ENCODE assay signal across 8 cellular contexts in the genomic region with DNA sequence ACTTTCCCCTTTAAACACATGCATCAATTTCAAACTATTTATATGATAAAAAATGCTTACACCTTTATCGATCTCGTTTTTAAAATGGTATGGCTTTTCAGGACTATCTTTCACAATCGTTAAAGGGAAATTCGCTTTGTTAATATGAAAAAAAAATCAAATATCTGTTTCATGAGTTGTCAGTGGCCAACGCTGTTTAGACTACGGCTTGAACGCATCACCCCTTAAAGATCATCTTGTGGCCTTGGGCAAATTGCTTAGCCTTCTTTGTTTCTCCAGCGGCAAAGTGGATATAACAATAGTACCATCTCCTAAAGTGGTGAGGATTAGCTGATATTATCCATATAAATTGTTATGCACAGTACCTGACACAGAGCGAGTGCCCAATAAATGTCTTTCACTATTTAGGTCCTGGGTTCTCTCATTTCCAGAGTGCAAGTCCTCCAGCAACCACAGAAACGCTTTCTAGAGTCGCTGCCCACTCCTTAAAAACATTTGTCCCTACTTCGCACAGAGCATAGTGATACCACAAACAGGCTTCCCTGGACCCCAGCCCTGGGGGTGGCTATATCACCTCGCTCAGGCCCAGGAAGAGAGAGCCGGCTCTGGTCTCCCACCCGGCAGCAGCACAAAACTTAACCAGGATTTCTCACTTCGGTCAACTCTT. TPM values are rescaled to one million over a fixed set of nuclear protein-coding genes. Genes with fewer than 3 reads are reported as not detected.
DNase-seq lines count a peak whose midpoint lies in the region; ATAC-seq, FAIRE-seq and TF ChIP-seq lines count a peak whose summit lies in the region.

No MANE protein-coding gene starts in this region.

- WGBS in GM12878 (ENCODE audit: insufficient coverage, insufficient replicate concordance, low lambda C conversion rate, missing lambda C conversion rate) = 12% methylated on average over 16 of the region's 16 CpGs
- WGBS in right lobe of liver (ENCODE audit: insufficient coverage, low coverage, low lambda C conversion rate, missing lambda C conversion rate) = 40% methylated on average over 15 of the region's 16 CpGs

- POLR2A ChIA-PET in GM12878 (lab: Charles Lee) = interaction anchor here (2.6 kb wide), 1 partner anchor 17 kb away, joined by 8 read pairs; no protein-coding TSS in a partner anchor

- TF ChIP-seq EP300 in GM12878 (IDR thresholded peaks at IDR 0.05; ENCODE audit: borderline replicate concordance in 1 of 2, control insufficient read depth in 1 of 2, low read depth in 2 of 2, low read length in 2 of 2) = no peak

- H3K4me3 Mint-ChIP-seq in type B pancreatic cell = peak overlapping the region; percentile 96

- H3K27me3 ChIP-seq in GM12878 (replicated peaks in 1 of 2; ENCODE audit: control insufficient read depth in 2 of 2, insufficient read depth in 2 of 2, low read length in 1 of 2) (no peaks in the 10 kb centered on the region), right lobe of liver (no peaks in the 10 kb centered on the region)

- no peak for TF ChIP-seq RAD21 in GM12878 (IDR thresholded peaks at IDR 0.05; ENCODE audit: insufficient read depth, low read depth, low read length)

- H3K9ac ChIP-seq in GM12878 (ENCODE audit: control insufficient read depth, insufficient read depth, low read length) = peak overlapping the region; percentile 85

- TF ChIP-seq CTCF in GM12864 (IDR thresholded peaks at IDR 0.05; ENCODE audit: low read depth, low read length, missing control alignments) (no peak), GM12878 (IDR thresholded peaks at IDR 0.05 in 2 of 3, conservative IDR thresholded peaks at IDR 0.05 in 1 of 3; ENCODE audit: control insufficient read depth in 2 of 3, extremely low read depth in 1 of 3, insufficient read depth in 1 of 3, low read depth in 3 of 3, low read length in 3 of 3) (no peak), right lobe of liver (IDR thresholded peaks at IDR 0.05) (no peak), type B pancreatic cell (conservative IDR thresholded peaks at IDR 0.05) (no peak)

- no peak for FAIRE-seq in GM12878 (lab: Jason Lieb, UNC)
- FAIRE-seq in frontal cortex (lab: Jason Lieb, UNC) = no peak

- peaks cover 54% of the 10 kb centered on the region for H3K79me2 ChIP-seq in GM12878 (ENCODE audit: control insufficient read depth, insufficient read depth, low read length)

- peak overlapping the region; percentile 93 for H3K27ac Mint-ChIP-seq in type B pancreatic cell

- H3K4me3 ChIP-seq in GM12864 (ENCODE audit: low read depth, low read length) = peak overlapping the region; percentile 69
- H3K4me3 ChIP-seq in GM12878 = peak overlapping the region; percentile 93
- peak overlapping the region; percentile 45 to 54 (median 47) for H3K4me3 ChIP-seq in right lobe of liver

- H4K20me1 ChIP-seq in GM12878 (ENCODE audit: control insufficient read depth, insufficient read depth) = no peaks in the 10 kb centered on the region

- TF ChIP-seq POLR2A in GM12878 (IDR thresholded peaks at IDR 0.05; ENCODE audit: low read depth, low read length) = no peak
- no peak for TF ChIP-seq POLR2A in right lobe of liver (IDR thresholded peaks at IDR 0.05)

- H3K4me1 ChIP-seq in GM12878 (ENCODE audit: control insufficient read depth, insufficient read depth, low read length) (peaks cover 11% of the 10 kb centered on the region; the same call in 1 of the 2 replicates), right lobe of liver (peaks cover 0 to 18% (median 0%) of the 10 kb centered on the region in 4 donors)

- peak overlapping the region; percentile 88 for H3K4me2 ChIP-seq in GM12878 (ENCODE audit: control insufficient read depth, insufficient read depth)

- no peaks in the 10 kb centered on the region for H3K36me3 Mint-ChIP-seq in type B pancreatic cell

- H2AFZ ChIP-seq in GM12878 (ENCODE audit: control insufficient read depth, low read depth, low read length) = peak overlapping the region; percentile 41

- peaks cover 6% of the 10 kb centered on the region for H3K4me1 Mint-ChIP-seq in type B pancreatic cell (ENCODE audit: unreplicated experiment)

- DNase-seq in GM12864 (ENCODE audit: low read depth) (no peak), KBM-7 (peak; percentile 44), GM12878 (ENCODE audit: low read depth, low spot score) (no peak), right lobe of liver (no peak), type B pancreatic cell (ENCODE audit: extremely low spot score, unreplicated experiment) (no peak), T1000 (lab: John Stamatoyannopoulos, UW) (no peak), frontal cortex (ENCODE audit: low spot score in 2 of 2) (no peak)
- no peak for DNase-seq in stimulated activated CD4-positive, alpha-beta T cell treated with anti-CD3 and anti-CD28 coated beads, Interleukin-15, amount 100 ng/mL, for 24 hours

- RAD21 ChIA-PET in GM12878 (lab: Charles Lee; ENCODE audit: unreplicated experiment) = interaction anchor here (0.8 to 1.5 kb wide), 3 partner anchors 11 to 278 kb away, joined by 3 to 6 read pairs (median 3); no protein-coding TSS in a partner anchor

- no peaks in the 10 kb centered on the region for H3K9me3 Mint-ChIP-seq in type B pancreatic cell

- CTCF ChIA-PET in GM12878 (lab: Yijun Ruan, JAX) = no interaction called here

- BruUV-seq in GM12878 (replicated peaks; lab: Mats Ljungman, UMichigan) = TSS peak; percentile 69

- ATAC-seq in GM12878 (peak; percentile 6), right lobe of liver (no peak)

- H3K9me3 ChIP-seq in GM12878 (replicated peaks; ENCODE audit: control insufficient read depth, insufficient read depth, low read length) (no peaks in the 10 kb centered on the region), right lobe of liver (no peaks in the 10 kb centered on the region)

- peaks cover 47% of the 10 kb centered on the region for H3K27me3 Mint-ChIP-seq in type B pancreatic cell

- in situ Hi-C loops in KBM-7 (cut with MboI; ENCODE audit: low pct_unique_long_range_greater_than_20kb, low sequenced_read_pairs) = no loop called here
- in situ Hi-C loops in GM12878 (cut with MboI) = no loop called here

- H3K36me3 ChIP-seq in GM12878 (ENCODE audit: control insufficient read depth in 2 of 2, insufficient read depth in 2 of 2, low read length in 1 of 2) = 0 out of 4 replicates have a peak, but pooled peaks cover 0 to 2% of the 10 kb centered on the region in 2 experiments
- H3K36me3 ChIP-seq in right lobe of liver = no peaks in the 10 kb centered on the region

- intact Hi-C loops in GM12878 (cut with micrococcal nuclease; ENCODE audit: unreplicated experiment) = loop anchor here (1.0 to 5.0 kb wide), 3 partner anchors 16 to 293 kb away; partner anchors contain the start of gene ALKBH8
- intact Hi-C loops in right lobe of liver (cut with DNase I) = no loop called here

- SMC1A ChIA-PET in GM12878 (lab: Charles Lee; ENCODE audit: uncharacterized antibody, unreplicated experiment) = interaction anchor here (1.3 to 4.0 kb wide), 2 partner anchors 17 to 18 kb away, joined by 3 to 17 read pairs; no protein-coding TSS in a partner anchor

- peak overlapping the region; percentile 66 for H3K27ac ChIP-seq in GM12878 (ENCODE audit: control insufficient read depth, insufficient read depth)
- H3K27ac ChIP-seq in right lobe of liver = no peak overlapping the region

TF ChIP-seq in GM12878, 131 proteins besides CTCF, POLR2A, EP300 and RAD21 (continues in another document):
- TF ChIP-seq MLLT1 (IDR thresholded peaks at IDR 0.05) (peak; percentile 90), USF2 (IDR thresholded peaks at IDR 0.05; ENCODE audit: borderline replicate concordance, low read depth, low read length) (no peak), RUNX3 (IDR thresholded peaks at IDR 0.05; ENCODE audit: low read length) (peak; percentile 53)

RNA-seq across cellular contexts. Expression of gene SLC35F2, which starts 0.9 kb away (rescaled TPM):
- total RNA-seq in GM12878 (2013; cell fraction: nucleolus; rRNA removed) = 40.2 and 41.6 TPM in 2 replicates
- total RNA-seq in GM12878 (2014; rRNA removed) = 42.1 and 45.7 TPM in 2 replicates
- 37.5 and 41.6 TPM in 2 replicates for total RNA-seq in GM12878 (2014; rRNA removed; fragmentation: Illumina TruSeq; extraction: Trizol)
- 33.4 and 33.9 TPM in 2 replicates for total RNA-seq in GM12878 (2021)
- 15.7 TPM for polyA plus RNA-seq in GM12878 (2011; ENCODE audit: low read depth)
- polyA plus RNA-seq in GM12878 (2011; rRNA removed) = 44.9 and 46.4 TPM in 2 replicates
- polyA plus RNA-seq in GM12878 (2011; cell fraction: cytosol; rRNA removed) = 39.2 and 41.4 TPM in 2 replicates
- polyA plus RNA-seq in GM12878 (2011; cell fraction: nucleus; rRNA removed) = 24.0 and 24.5 TPM in 2 replicates
- 19.2 and 22.1 TPM in 2 replicates for polyA plus RNA-seq in GM12878 (2012)
- 38.6 and 39.3 TPM in 2 replicates for polyA plus RNA-seq in GM12878 (2014; fragmentation: Illumina TruSeq; extraction: Trizol)
- polyA plus RNA-seq in GM12878 (2014; fragmentation: Nextera tagmentation; extraction: Ambion mirVana) = 10 to 100 TPM; 15.2 to 25.8 TPM
- 28.5 and 29.4 TPM in 2 replicates for polyA plus RNA-seq in GM12878 (2014; rRNA removed)
- polyA plus RNA-seq in GM12878 (2016; fragmentation: Nextera tagmentation; extraction: Ambion mirVana) = 10 to 100 TPM; 48.0 to 48.8 TPM
- 86.7 and 119 TPM in 2 replicates for polyA minus RNA-seq in GM12878 (2011; rRNA and poly(A)+ RNA removed)
- polyA minus RNA-seq in GM12878 (2011; cell fraction: cytosol; rRNA and poly(A)+ RNA removed) = 25.8 and 30.9 TPM in 2 replicates
- 8.6 and 11.1 TPM in 2 replicates for polyA minus RNA-seq in GM12878 (2011; cell fraction: nucleus; rRNA and poly(A)+ RNA removed)
- under 1 TPM in 5 of 6 experiments, not detected in 1; 0.06 to 0.55 (median 0.28) TPM for total RNA-seq in right lobe of liver
- total RNA-seq in type B pancreatic cell (ENCODE audit: low replicate concordance) = 9.5 and 22.0 TPM in 2 replicates
- 51.8 TPM for total RNA-seq in frontal cortex
